1 cellular context compared by ENCODE assay signal in genomic region chr11:120180571-120181445, GRCh38.
TF ChIP-seq lines count a peak whose summit lies in the region.

No MANE protein-coding gene starts in this region.

TF ChIP-seq in K562, 482 proteins besides CTCF, POLR2A, EP300 and RAD21:
- TF ChIP-seq KLF16 (IDR thresholded peaks at IDR 0.05) (no peak), CCAR2 (IDR thresholded peaks at IDR 0.05; ENCODE audit: low read depth, low read length) (no peak), U2AF1 (optimal IDR thresholded peaks at IDR 0.05; ENCODE audit: low read depth, low read length) (no peak), CHAMP1 (IDR thresholded peaks at IDR 0.05) (no peak), MITF (IDR thresholded peaks at IDR 0.05) (no peak), NR0B1 (IDR thresholded peaks at IDR 0.05; ENCODE audit: partially characterized antibody) (no peak), FOXJ2 (tag; IDR thresholded peaks at IDR 0.05) (no peak), NFRKB (IDR thresholded peaks at IDR 0.05; ENCODE audit: low read depth) (no peak)
